Comparison of ENCODE assay signal across 8 cellular contexts in genomic region chr14:21476925-21477681, GRCh38. TPM values are rescaled to one million over a fixed set of nuclear protein-coding genes. Genes with fewer than 3 reads are reported as not detected.
DNase-seq lines count a peak whose midpoint lies in the region; ATAC-seq, FAIRE-seq and TF ChIP-seq lines count a peak whose summit lies in the region.

Gene RAB2B, minus strand, starts transcription at chr14:21476959. Its CDS starts 87 bp downstream, at chr14:21476872.
Gene TOX4, plus strand, starts transcription at chr14:21477195. Its CDS starts 84 bp downstream, at chr14:21477279.

- CTCF ChIA-PET in T-cell (lab: Charles Lee), result interaction anchor here (0.5 to 4.1 kb wide), 18 partner anchors 11 to 1419 kb away, joined by 3 to 24 read pairs (median 6); partner anchors contain the start of genes CHD8 (in 2 of the 2), METTL3 (in 1 of the 2), SALL2 (in 1 of the 2) and SUPT16H (in 1 of the 2)

- peak within 1 kb of the TSS; percentile 99 for H3K27ac Mint-ChIP-seq in T-cell

- peaks cover 31% of the 10 kb centered on the region for H3K36me3 ChIP-seq in left ventricle myocardium inferior
- H3K36me3 ChIP-seq in prostate gland, result no peaks in the 10 kb centered on the region

- H3K4me3 Mint-ChIP-seq in T-cell, result peak within 1 kb of the TSS; percentile 97 to 100 (median 100)

- no peaks in the 10 kb centered on the region for H3K9me3 ChIP-seq in left ventricle myocardium inferior (replicated peaks)
- no peaks in the 10 kb centered on the region for H3K9me3 ChIP-seq in prostate gland

- under 1% methylated on average over 49 of the region's 49 CpGs for WGBS in prostate gland

- peak; percentile 98 for TF ChIP-seq CTCF in GM12875 (IDR thresholded peaks at IDR 0.05; ENCODE audit: borderline replicate concordance, insufficient read depth, low read depth, low read length)
- TF ChIP-seq CTCF in left ventricle myocardium inferior (IDR thresholded peaks at IDR 0.05; ENCODE audit: borderline replicate concordance), result peak; percentile 96
- TF ChIP-seq CTCF in prostate gland (IDR thresholded peaks at IDR 0.05), result peak; percentile 93 to 99 (median 98)

- TF ChIP-seq POLR2A in prostate gland (IDR thresholded peaks at IDR 0.05), result peak; percentile 59

- H3K27me3 ChIP-seq in left ventricle myocardium inferior (ENCODE audit: low read depth) (no peaks in the 10 kb centered on the region), prostate gland (replicated peaks; ENCODE audit: insufficient read depth) (no peaks in the 10 kb centered on the region)

- H3K4me3 ChIP-seq in GM12875 (ENCODE audit: low read depth, low read length) (peak within 1 kb of the TSS; percentile 73), left ventricle myocardium inferior (peak within 1 kb of the TSS; percentile 94), prostate gland (peak within 1 kb of the TSS; percentile 84 to 86)

- H3K27ac ChIP-seq in left ventricle myocardium inferior (replicated peaks) (peak within 1 kb of the TSS; percentile 91), prostate gland (peak within 1 kb of the TSS; percentile 93 to 95)

- DNase-seq in NCI-H1436 (lab: John Stamatoyannopoulos, UW) (peak; percentile 97), T-cell (peak; percentile 86 to 99 (median 95)), amniotic stem cell (lab: John Stamatoyannopoulos, UW) (peak; percentile 98), left ventricle myocardium inferior (peak; percentile 94), prostate gland (ENCODE audit: low spot score) (peak; percentile 98), urothelium cell line (ENCODE audit: low spot score) (peak; percentile 96)

- H3K4me1 ChIP-seq in left ventricle myocardium inferior (peaks cover 36% of the 10 kb centered on the region), prostate gland (replicated peaks) (no peaks in the 10 kb centered on the region)

- no peaks in the 10 kb centered on the region for H3K27me3 Mint-ChIP-seq in T-cell

- ATAC-seq in HG02798 (IDR thresholded peaks at IDR 0.05; ENCODE audit: poor library complexity, unreplicated experiment) (peak; percentile 99), T-cell (replicated peaks in 1 of 4) (peak; percentile 94 to 99 (median 97))

- intact Hi-C loops in left ventricle myocardium inferior (cut with micrococcal nuclease) (no loop called here), prostate gland (cut with DNase I) (loop anchor here (2.0 kb wide), 1 partner anchor 20 kb away; the partner anchor contains the start of gene CHD8)

- peaks cover 25% of the 10 kb centered on the region for H3K36me3 Mint-ChIP-seq in T-cell

- FAIRE-seq in urothelium cell line (lab: Jason Lieb, UNC), result peak; percentile 13

- H3K9me3 Mint-ChIP-seq in T-cell, result no peaks in the 10 kb centered on the region

- POLR2A ChIA-PET in T-cell (lab: Charles Lee), result interaction anchor here (0.5 to 2.5 kb wide), 8 partner anchors 21 to 1063 kb away, joined by 3 to 17 read pairs (median 3); partner anchors contain the start of gene CHD8 (in 1 of the 2)

- H3K4me1 Mint-ChIP-seq in T-cell, result peaks cover 45 to 57% (median 51%) of the 10 kb centered on the region in 3 donors

RNA-seq across cellular contexts. Expression of gene RAB2B, which starts in this region (rescaled TPM):
- total RNA-seq in T-cell (10 to 100 TPM; 23.6 to 33.7 (median 27.6) TPM), left ventricle myocardium inferior (15.5 TPM), prostate gland (10 to 100 TPM; 25.1 to 35.9 TPM)

RNA-seq across cellular contexts. Expression of gene TOX4, which starts in this region (rescaled TPM):
- 10 to 100 TPM; 68.7 to 95.6 (median 78.9) TPM for total RNA-seq in T-cell
- total RNA-seq in left ventricle myocardium inferior, result 84.8 TPM
- total RNA-seq in prostate gland, result 10 to 100 TPM; 53.2 to 58.2 TPM

Comparison
In these comparisons a context has a peak if more than half of its experiments do, and no peak if none do; other contexts are left out.
1. Peak in every context shown above with its lines: DNase-seq, ATAC-seq, H3K4me3 ChIP-seq and H3K27ac ChIP-seq.